1 cellular context compared by ENCODE assay signal in the genomic region with DNA sequence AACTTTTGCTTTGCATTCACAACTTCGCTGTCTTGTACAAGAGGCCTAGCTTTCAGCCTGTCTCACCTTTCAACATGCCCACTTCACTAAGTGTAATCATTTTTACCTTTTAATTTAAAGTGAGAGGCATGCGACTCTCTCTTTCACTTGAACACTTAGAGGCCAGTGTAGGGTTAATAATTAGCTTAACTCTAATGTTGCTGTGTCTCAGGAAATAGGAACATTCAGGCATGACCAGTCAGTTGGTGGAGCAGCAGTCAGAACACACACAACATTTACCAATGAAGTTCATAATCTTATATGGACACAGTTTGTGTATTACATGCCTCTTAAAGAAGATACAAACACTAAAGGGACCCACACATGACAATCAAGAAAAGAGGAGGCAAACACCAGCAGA.
A peak's percentile ranks its signal among the peaks of the same experiment; 100 is the strongest.
TF ChIP-seq lines count a peak whose summit lies in the region.

No MANE protein-coding gene starts in this region.

TF ChIP-seq in GM12878, 131 proteins besides CTCF, POLR2A, EP300 and RAD21:
- TF ChIP-seq MTA2 (IDR thresholded peaks at IDR 0.05; ENCODE audit: low read depth) (0 out of 2 replicates have a peak, but pooled peaks have one; percentile 17), BACH1 (IDR thresholded peaks at IDR 0.05; ENCODE audit: borderline replicate concordance) (no peak)
